ENCODE assay signal across 30 cellular contexts in the genomic region with DNA sequence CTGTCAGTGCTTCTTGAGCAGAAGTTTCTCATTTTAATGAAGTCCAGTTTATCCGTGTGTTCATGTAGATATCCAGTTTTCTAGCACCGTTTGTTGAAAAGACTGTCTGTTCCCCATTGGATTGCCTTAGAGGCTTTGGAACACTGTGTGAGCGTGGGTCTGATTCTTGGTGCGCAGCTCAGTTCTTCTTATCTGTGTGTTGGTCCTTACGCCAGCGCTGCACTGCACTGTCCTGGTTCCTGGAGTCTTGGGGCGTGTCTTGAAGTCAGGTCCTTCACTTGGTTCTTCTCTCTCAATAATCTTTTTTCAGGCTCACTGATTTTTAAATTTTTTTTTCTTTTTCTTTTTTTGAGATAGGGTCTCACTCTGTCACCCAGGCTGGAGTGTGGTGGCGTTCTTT.
"Had no signal": no experiment of that assay in that cellular context is flagged by ENCODE, and none has a peak within 500 bp of the region (broad histone marks: within the 10 kb centered on the region; RNA-seq: fewer than 3 reads in every experiment).

No MANE protein-coding gene starts in this region.

- H3K4me3 Mint-ChIP-seq: activated CD4-positive, alpha-beta T cell treated with anti-CD3 and anti-CD28 coated beads, Interleukin-2, amount 10 ng/mL, durations not matched to agents 24 days and 14 days; activated CD8-positive, alpha-beta T cell treated with anti-CD3 and anti-CD28 coated beads for 36 hours; activated naive CD4-positive, alpha-beta T cell treated with anti-CD3 and anti-CD28 coated beads, Interleukin-2, amount 10 ng/mL, durations not matched to agents 7 days and 5 days; activated naive CD8-positive, alpha-beta T cell had no signal

- H3K4me1 ChIP-seq: Peyer's patch had no signal

- H3K9ac ChIP-seq: KMS-11 had no signal

- ATAC-seq: activated CD8-positive, alpha-beta T cell treated with anti-CD3 and anti-CD28 coated beads for 36 hours; PC-3; SK-N-SH treated with all-trans-retinoic acid at 6 μM for 48 hours had no signal

- H3K36me3 ChIP-seq: cardiac muscle cell had no signal

- H3K27ac ChIP-seq: cardiac muscle cell, KMS-11, Peyer's patch, WERI-Rb-1 had no signal

- H3K27me3 ChIP-seq: cardiac muscle cell, Peyer's patch had no signal

- H3K9me3 Mint-ChIP-seq: activated CD4-positive, alpha-beta T cell treated with anti-CD3 and anti-CD28 coated beads, Interleukin-2, amount 10 ng/mL, durations not matched to agents 24 days and 14 days; activated CD8-positive, alpha-beta T cell treated with anti-CD3 and anti-CD28 coated beads for 36 hours; activated naive CD4-positive, alpha-beta T cell treated with anti-CD3 and anti-CD28 coated beads, Interleukin-2, amount 10 ng/mL, durations not matched to agents 7 days and 5 days had no signal

- DNase-seq: activated CD4-positive, alpha-beta T cell treated with anti-CD3 and anti-CD28 coated beads, Interleukin-2, amount 10 ng/mL, durations not matched to agents 24 days and 14 days; activated CD4-positive, alpha-beta T cell treated with anti-CD3 and anti-CD28 coated beads, Interleukin-2, amount 50 U/mL, for 4 hours; activated CD8-positive, alpha-beta T cell treated with anti-CD3 and anti-CD28 coated beads for 36 hours; activated effector memory CD4-positive, alpha-beta T cell treated with Interleukin-2 at 50 U/mL for 16 hours; activated naive CD4-positive, alpha-beta T cell treated with anti-CD3 and anti-CD28 coated beads, Interleukin-2, amount 10 ng/mL, durations not matched to agents 7 days and 5 days; activated T-cell treated with anti-CD3 and anti-CD28 coated beads, Interleukin-2, amount 50 U/mL, for 1 hour; amniotic stem cell; MM.1S; MV-4-11; NCI-H1092; NCI-H1436 treated with DMSO at 0.1 percent for 48 hours; NCI-H1694 treated with DMSO at 0.1 percent for 48 hours; NCI-H2029; NCI-H2107; NCI-H2171; NCI-H510A; NCI-H526; NCI-H748 treated with DMSO at 0.1 percent for 48 hours; NK-92 treated with Interleukin-12 subunit alpha and Interleukin-12 subunit beta, amount 100 ng/mL, for 24 hours; PC-3; Peyer's patch; RPMI8226; SIG-M5; T-helper 1 cell; T1000; WERI-Rb-1 had no signal

- H3K36me3 Mint-ChIP-seq: activated naive CD8-positive, alpha-beta T cell had no signal

- H3K4me2 ChIP-seq: KMS-11 had no signal

- H3K4me3 ChIP-seq: cardiac muscle cell, Peyer's patch had no signal

- H3K27me3 Mint-ChIP-seq: activated CD4-positive, alpha-beta T cell treated with anti-CD3 and anti-CD28 coated beads, Interleukin-2, amount 10 ng/mL, durations not matched to agents 24 days and 14 days; activated CD8-positive, alpha-beta T cell treated with anti-CD3 and anti-CD28 coated beads for 36 hours; activated naive CD4-positive, alpha-beta T cell treated with anti-CD3 and anti-CD28 coated beads, Interleukin-2, amount 10 ng/mL, durations not matched to agents 7 days and 5 days; activated naive CD8-positive, alpha-beta T cell had no signal

- H3K9me3 ChIP-seq: Peyer's patch had no signal

- H3K27ac Mint-ChIP-seq: activated CD4-positive, alpha-beta T cell treated with anti-CD3 and anti-CD28 coated beads, Interleukin-2, amount 10 ng/mL, durations not matched to agents 24 days and 14 days; activated CD8-positive, alpha-beta T cell treated with anti-CD3 and anti-CD28 coated beads for 36 hours; activated naive CD4-positive, alpha-beta T cell treated with anti-CD3 and anti-CD28 coated beads, Interleukin-2, amount 10 ng/mL, durations not matched to agents 7 days and 5 days; activated naive CD8-positive, alpha-beta T cell had no signal
